Comparison of ENCODE assay signal across 8 cellular contexts in the genomic region with DNA sequence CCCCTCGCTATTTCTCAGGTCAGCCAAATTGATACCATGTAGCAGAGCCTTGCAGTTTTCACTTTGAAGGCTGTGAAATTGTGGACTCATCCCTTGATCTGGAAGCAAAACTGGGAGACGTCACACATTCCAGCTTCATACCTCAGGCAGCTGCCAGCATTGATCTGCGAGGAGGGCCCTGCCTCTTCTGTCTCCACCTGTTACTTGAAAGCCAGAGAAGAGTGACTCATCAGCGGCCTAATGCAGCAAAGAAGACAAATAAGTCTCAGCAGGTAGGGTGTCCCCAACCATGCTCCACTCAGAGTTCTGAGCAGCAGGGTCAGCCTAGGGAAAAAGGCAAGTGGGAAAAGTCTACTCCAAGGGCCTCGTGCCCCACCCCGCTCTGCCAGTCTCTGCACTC.
DNase-seq lines count a peak whose midpoint lies in the region.

No MANE protein-coding gene starts in this region.

- DNase-seq in HPDE6-E6E7 (ENCODE audit: extremely low spot score) (peak; percentile 99), SHP77 treated with DMSO at 0.1 percent for 48 hours (lab: John Stamatoyannopoulos, UW) (peak; percentile 34), iPS-NIHi7 (ENCODE audit: extremely low spot score) (peak; percentile 79), renal cortical epithelial cell (ENCODE audit: low read depth) (peak; percentile 69), RKO (ENCODE audit: low spot score) (no peak), retina (no peak), SIG-M5 treated with dmso at 0.1 percent for 504 hours (lab: John Stamatoyannopoulos, UW; ENCODE audit: unreplicated experiment) (no peak)
- no peak for DNase-seq in effector CD4-positive, alpha-beta T cell

Comparison
In these comparisons a context has a peak if more than half of its experiments do, and no peak if none do; other contexts are left out.
1. DNase-seq: peak in HPDE6-E6E7 (single experiment), SHP77 treated with DMSO at 0.1 percent for 48 hours (single experiment), iPS-NIHi7 (single experiment) and renal cortical epithelial cell (single experiment); none in RKO (single experiment), effector CD4-positive, alpha-beta T cell (single experiment), retina (single experiment) and SIG-M5 treated with dmso at 0.1 percent for 504 hours (single experiment).